ENCODE assay signal across 1 cellular context in genomic region chr2:177246523-177247030, GRCh38.
A peak's percentile ranks its signal among the peaks of the same experiment; 100 is the strongest.
TF ChIP-seq lines count a peak whose summit lies in the region.

No MANE protein-coding gene starts in this region.

TF ChIP-seq in K562, 482 proteins besides CTCF, POLR2A, EP300 and RAD21:
- TF ChIP-seq POLR2H (tag; IDR thresholded peaks at IDR 0.05; ENCODE audit: low read depth) (0 out of 2 replicates have a peak, but pooled peaks have one; percentile 13), ZNF384 (IDR thresholded peaks at IDR 0.05; ENCODE audit: low read depth, low read length) (0 out of 2 replicates have a peak, but pooled peaks have one; percentile 12), SMARCA5 (IDR thresholded peaks at IDR 0.05) (0 out of 2 replicates have a peak, but pooled peaks have one; percentile 15), ZNF121 (CRISPR knock-in tag; conservative IDR thresholded peaks at IDR 0.05) (peak; percentile 78; the same call in 1 of the 2 replicates), ZNF316 (IDR thresholded peaks at IDR 0.05) (peak; percentile 29; the same call in 1 of the 2 replicates)
